ENCODE assay signal across 17 cellular contexts in genomic region chr7:45075871-45076796, GRCh38. TPM values are rescaled to one million over a fixed set of nuclear protein-coding genes. Genes with fewer than 3 reads are reported as not detected.
A peak's percentile ranks its signal among the peaks of the same experiment; 100 is the strongest.
DNase-seq lines count a peak whose midpoint lies in the region; ATAC-seq and TF ChIP-seq lines count a peak whose summit lies in the region.
"Had no signal": no experiment of that assay in that cellular context is flagged by ENCODE, and none has a peak within 500 bp of the region (broad histone marks: within the 10 kb centered on the region; RNA-seq: fewer than 3 reads in every experiment).

No MANE protein-coding gene starts in this region.

- peaks cover 58 to 87% of the 10 kb centered on the region in 2 donors for H3K4me1 Mint-ChIP-seq in natural killer cell
- H3K4me1 Mint-ChIP-seq in natural killer cell treated with Interleukin-12 subunit alpha and Interleukin-12 subunit beta and Interleukin-15 and Interleukin-18, amount 100 ng/mL, for 72 hours (ENCODE audit: low read depth in 2 of 2): peaks cover 40 to 55% of the 10 kb centered on the region in 2 donors
- peaks cover 36% of the 10 kb centered on the region for H3K4me1 Mint-ChIP-seq in central memory CD8-positive, alpha-beta T cell

- ATAC-seq in natural killer cell (no peak), HG02885 (IDR thresholded peaks at IDR 0.05; ENCODE audit: poor library complexity, unreplicated experiment) (no peak), HG03139 (IDR thresholded peaks at IDR 0.05; ENCODE audit: unreplicated experiment) (no peak)
- ATAC-seq in natural killer cell treated with Interleukin-12 subunit alpha and Interleukin-12 subunit beta and Interleukin-15 and Interleukin-18, amount 100 ng/mL, for 72 hours: no peak
- ATAC-seq in central memory CD8-positive, alpha-beta T cell (replicated peaks; ENCODE audit: extremely low read depth, poor library complexity, severe bottlenecking): no peak
- ATAC-seq: Panc1, psoas muscle had no signal

- peak overlapping the region; percentile 56 to 92 for H3K27ac Mint-ChIP-seq in natural killer cell
- peak overlapping the region in 1 of 2 donors; percentile 71 for H3K27ac Mint-ChIP-seq in natural killer cell treated with Interleukin-12 subunit alpha and Interleukin-12 subunit beta and Interleukin-15 and Interleukin-18, amount 100 ng/mL, for 72 hours
- peak overlapping the region; percentile 58 for H3K27ac Mint-ChIP-seq in central memory CD8-positive, alpha-beta T cell (ENCODE audit: low read depth)

- no peaks in the 10 kb centered on the region for H3K36me3 Mint-ChIP-seq in natural killer cell
- H3K36me3 Mint-ChIP-seq in natural killer cell treated with Interleukin-12 subunit alpha and Interleukin-12 subunit beta and Interleukin-15 and Interleukin-18, amount 100 ng/mL, for 72 hours: no peaks in the 10 kb centered on the region
- peaks cover 36% of the 10 kb centered on the region for H3K36me3 Mint-ChIP-seq in central memory CD8-positive, alpha-beta T cell (ENCODE audit: insufficient read depth)

- DNase-seq in natural killer cell (no peak), medulla oblongata (ENCODE audit: extremely low spot score) (peak; percentile 52), germinal center (ENCODE audit: low spot score) (no peak)
- DNase-seq in natural killer cell treated with Interleukin-12 subunit alpha and Interleukin-12 subunit beta and Interleukin-15 and Interleukin-18, amount 100 ng/mL, for 72 hours (ENCODE audit: low spot score): no peak
- no peak for DNase-seq in central memory CD8-positive, alpha-beta T cell (ENCODE audit: low spot score in 2 of 2)
- DNase-seq: EL; NCI-H1417 treated with DMSO at 0.1 percent for 48 hours; NCI-H2081; NCI-H226; NCI-H69; psoas muscle; SHP77 treated with DMSO at 0.1 percent for 48 hours; sigmoid colon; stimulated activated CD4-positive, alpha-beta T cell treated with anti-CD3 and anti-CD28 coated beads, Interleukin-4, amount 100 ng/mL, for 1 hour had no signal

- H3K4me3 Mint-ChIP-seq in natural killer cell: peak overlapping the region; percentile 21
- H3K4me3 Mint-ChIP-seq in natural killer cell treated with Interleukin-12 subunit alpha and Interleukin-12 subunit beta and Interleukin-15 and Interleukin-18, amount 100 ng/mL, for 72 hours: no peak overlapping the region
- H3K4me3 Mint-ChIP-seq in central memory CD8-positive, alpha-beta T cell: no peak overlapping the region

- H3K9me3 Mint-ChIP-seq in natural killer cell: no peaks in the 10 kb centered on the region
- H3K9me3 Mint-ChIP-seq in natural killer cell treated with Interleukin-12 subunit alpha and Interleukin-12 subunit beta and Interleukin-15 and Interleukin-18, amount 100 ng/mL, for 72 hours: no peaks in the 10 kb centered on the region
- H3K9me3 Mint-ChIP-seq in central memory CD8-positive, alpha-beta T cell: no peaks in the 10 kb centered on the region

- no peak for TF ChIP-seq CTCF in natural killer cell (IDR thresholded peaks at IDR 0.05)

- H3K27me3 Mint-ChIP-seq in natural killer cell (ENCODE audit: low read depth in 2 of 2): no peaks in the 10 kb centered on the region
- no peaks in the 10 kb centered on the region for H3K27me3 Mint-ChIP-seq in natural killer cell treated with Interleukin-12 subunit alpha and Interleukin-12 subunit beta and Interleukin-15 and Interleukin-18, amount 100 ng/mL, for 72 hours
- H3K27me3 Mint-ChIP-seq in central memory CD8-positive, alpha-beta T cell: no peaks in the 10 kb centered on the region

- intact Hi-C loops in natural killer cell (cut with micrococcal nuclease): loop anchor here (5.0 to 10.0 kb wide), 2 partner anchors 51 to 61 kb away; no protein-coding TSS in a partner anchor

RNA-seq across cellular contexts. Expression of gene NACAD, which starts 12.6 kb away (rescaled TPM):
- total RNA-seq in natural killer cell: 1 to 10 TPM in 1 of 3 donors, under 1 TPM in 2; 0.75 to 1.7 (median 0.78) TPM
- total RNA-seq in natural killer cell treated with Interleukin-12 subunit alpha and Interleukin-12 subunit beta and Interleukin-15 and Interleukin-18, amount 100 ng/mL, for 72 hours: 1 to 10 TPM; 1.1 to 1.9 TPM

RNA-seq across cellular contexts. Expression of gene TBRG4, which starts 35.4 kb away (rescaled TPM):
- total RNA-seq in natural killer cell: 10 to 100 TPM; 48.6 to 56.7 (median 55.9) TPM
- 100 to 1,000 TPM; 123 to 211 TPM for total RNA-seq in natural killer cell treated with Interleukin-12 subunit alpha and Interleukin-12 subunit beta and Interleukin-15 and Interleukin-18, amount 100 ng/mL, for 72 hours
